Comparison of ENCODE assay signal across 16 cellular contexts in genomic region chr12:124637586-124637985, GRCh38.
DNase-seq lines count a peak whose midpoint lies in the region; ATAC-seq and TF ChIP-seq lines count a peak whose summit lies in the region.
"Had no signal": no experiment of that assay in that cellular context is flagged by ENCODE, and none has a peak within 500 bp of the region (broad histone marks: within the 10 kb centered on the region; RNA-seq: fewer than 3 reads in every experiment).

No MANE protein-coding gene starts in this region.

- peaks cover 6% of the 10 kb centered on the region; the same call in 1 of the 2 replicates for H3K9me1 ChIP-seq in IMR-90 (ENCODE audit: insufficient read depth, low read length)

- peaks cover 13% of the 10 kb centered on the region for H3K4me1 ChIP-seq in IMR-90 (ENCODE audit: control insufficient read depth, insufficient read depth, low read length)
- peaks cover 0 to 5% of the 10 kb centered on the region in 2 donors for H3K4me1 ChIP-seq in adrenal gland (replicated peaks in 1 of 2)
- peaks cover 25% of the 10 kb centered on the region for H3K4me1 ChIP-seq in suprapubic skin

- no peak overlapping the region for H3K4ac ChIP-seq in IMR-90 (ENCODE audit: low read depth, low read length)

- H3K18ac ChIP-seq in IMR-90 (ENCODE audit: low read depth, low read length), result no peak overlapping the region

- no peak overlapping the region for H2AK9ac ChIP-seq in IMR-90 (replicated peaks; ENCODE audit: low read depth, low read length, poor library complexity)

- no peak for TF ChIP-seq RAD21 in IMR-90 (IDR thresholded peaks at IDR 0.05; ENCODE audit: low read length)

- H3K9me3 ChIP-seq in IMR-90 (ENCODE audit: control insufficient read depth, insufficient read depth, low read length) (peaks cover 17% of the 10 kb centered on the region; the same call in 1 of the 2 replicates), adrenal gland (replicated peaks in 1 of 3) (no peaks in the 10 kb centered on the region), suprapubic skin (no peaks in the 10 kb centered on the region)
- H3K9me3 ChIP-seq: esophagus muscularis mucosa, lower lobe of right lung had no signal

- no peak overlapping the region for H2BK15ac ChIP-seq in IMR-90 (ENCODE audit: low read depth, low read length)

- no peak for TF ChIP-seq POLR2A in IMR-90 (IDR thresholded peaks at IDR 0.05; ENCODE audit: low read depth, low read length)
- TF ChIP-seq POLR2A in adrenal gland (IDR thresholded peaks at IDR 0.05), result no peak
- TF ChIP-seq POLR2A in suprapubic skin (IDR thresholded peaks at IDR 0.05), result no peak

- 77% methylated on average over 4 of the region's 12 CpGs; no CpG with 5 or more reads in 1 of the 2 experiments for WGBS in IMR-90 (ENCODE audit: extremely low coverage in 2 of 2, insufficient read length in 1 of 2), 2 experiments
- 42 to 58% (median 46%) methylated on average over 3 to 12 of the region's 12 CpGs for WGBS in adrenal gland, 4 donors
- WGBS in suprapubic skin, result 43% methylated on average over 12 of the region's 12 CpGs

- H2AK5ac ChIP-seq in IMR-90 (ENCODE audit: low read depth, low read length), result 0 out of 2 replicates have a peak overlapping the region, but pooled peaks have one; percentile 86

- H3K36me3 ChIP-seq in IMR-90 (ENCODE audit: control insufficient read depth, insufficient read depth, low read length) (no peaks in the 10 kb centered on the region), adrenal gland (replicated peaks in 1 of 2) (no peaks in the 10 kb centered on the region), suprapubic skin (no peaks in the 10 kb centered on the region)
- H3K36me3 ChIP-seq: esophagus muscularis mucosa, lower lobe of right lung had no signal

- no peak overlapping the region for H4K91ac ChIP-seq in IMR-90 (ENCODE audit: insufficient read depth, low read depth, low read length)

- ATAC-seq in IMR-90 (ENCODE audit: low read depth) (no peak), GM21381 (IDR thresholded peaks at IDR 0.05; ENCODE audit: unreplicated experiment) (no peak)
- ATAC-seq: lower lobe of right lung had no signal

- BruUV-seq in IMR-90 (replicated peaks; lab: Mats Ljungman, UMichigan), result no TSS peak

- H4K8ac ChIP-seq in IMR-90 (ENCODE audit: low read depth in 2 of 2, low read length in 2 of 2), result no peak overlapping the region

- in situ Hi-C loops in IMR-90 (cut with MboI; ENCODE audit: low sequenced_read_pairs), result no loop called here

- no peak overlapping the region for H3K23ac ChIP-seq in IMR-90 (ENCODE audit: low read depth, low read length)

- TF ChIP-seq EP300 in suprapubic skin (IDR thresholded peaks at IDR 0.05), result no peak

- H3K4me2 ChIP-seq in IMR-90 (ENCODE audit: low read depth, low read length), result no peak overlapping the region

- H2BK20ac ChIP-seq in IMR-90 (ENCODE audit: low read depth, low read length), result no peak overlapping the region

- no peak for TF ChIP-seq CTCF in IMR-90 (conservative IDR thresholded peaks at IDR 0.05; ENCODE audit: low read depth, low read length)
- no peak for TF ChIP-seq CTCF in adrenal gland (IDR thresholded peaks at IDR 0.05)
- TF ChIP-seq CTCF in suprapubic skin (IDR thresholded peaks at IDR 0.05), result no peak

- CTCF ChIA-PET in IMR-90 (lab: Yijun Ruan, JAX), result no interaction called here

- no peak overlapping the region for H2AFZ ChIP-seq in IMR-90 (replicated peaks; ENCODE audit: low read length, poor library complexity)

- dilution Hi-C loops in IMR-90 (cut with HindIII; ENCODE audit: low sequenced_read_pairs, unreplicated experiment), result no loop called here

- no peak overlapping the region for H2BK5ac ChIP-seq in IMR-90 (ENCODE audit: low read depth, low read length, poor library complexity, severe bottlenecking)

- H3K79me1 ChIP-seq in IMR-90 (ENCODE audit: low read depth in 1 of 2, low read length in 2 of 2), result no peaks in the 10 kb centered on the region

- H3K4me3 ChIP-seq in IMR-90 (ENCODE audit: insufficient read depth, low read depth, low read length) (no peak overlapping the region), adrenal gland (no peak overlapping the region), suprapubic skin (no peak overlapping the region)
- H3K4me3 ChIP-seq: esophagus muscularis mucosa, lower lobe of right lung had no signal

- DNase-seq in IMR-90 (no peak), adrenal gland (peak in 6 of 7 donors; percentile 45 to 62 (median 51)), kidney tubule cell (ENCODE audit: low spot score) (peak; percentile 28), suprapubic skin (ENCODE audit: low spot score in 2 of 2) (no peak), NCI-H510A treated with DMSO at 0.1 percent for 48 hours (lab: John Stamatoyannopoulos, UW) (no peak), KG1 (lab: John Stamatoyannopoulos, UW) (no peak)
- DNase-seq: activated CD4-positive, alpha-beta T cell treated with anti-CD3 and anti-CD28 coated beads, Interleukin-2, amount 50 U/mL, for 48 hours; activated T-cell treated with anti-CD3 and anti-CD28 coated beads, Interleukin-2, amount 50 U/mL, for 1 hour; lower lobe of right lung; naive B cell; NCI-H1436; NCI-H226; SHP77; stimulated activated CD4-positive, alpha-beta T cell treated with anti-CD3 and anti-CD28 coated beads, Interleukin-2, amount 100 ng/mL, for 48 hours had no signal

- intact Hi-C loops in IMR-90 (cut with micrococcal nuclease) (no loop called here), adrenal gland (cut with DNase I) (no loop called here)

- H4K5ac ChIP-seq in IMR-90 (ENCODE audit: low read depth, low read length), result no peak overlapping the region

- H3K9ac ChIP-seq in IMR-90 (ENCODE audit: low read depth, low read length), result no peak overlapping the region

- H3K27ac ChIP-seq in IMR-90 (ENCODE audit: insufficient read depth, low read length) (no peak overlapping the region), adrenal gland (no peak overlapping the region), suprapubic skin (peak overlapping the region; percentile 25)
- H3K27ac ChIP-seq: esophagus muscularis mucosa, lower lobe of right lung had no signal

- no peak overlapping the region for H2BK120ac ChIP-seq in IMR-90 (ENCODE audit: low read depth, low read length)

- no peak overlapping the region for H3K14ac ChIP-seq in IMR-90 (replicated peaks; ENCODE audit: low read depth, low read length)

- no peaks in the 10 kb centered on the region for H3K27me3 ChIP-seq in IMR-90 (ENCODE audit: control insufficient read depth, insufficient read depth, low read length)
- no peaks in the 10 kb centered on the region for H3K27me3 ChIP-seq in adrenal gland
- H3K27me3 ChIP-seq in suprapubic skin, result no peaks in the 10 kb centered on the region
- H3K27me3 ChIP-seq: esophagus muscularis mucosa had no signal

- POLR2A ChIA-PET in IMR-90 (lab: Charles Lee; ENCODE audit: unreplicated experiment), result no interaction called here

- no peaks in the 10 kb centered on the region for H4K20me1 ChIP-seq in IMR-90 (ENCODE audit: insufficient read depth, low read length)

- no peak overlapping the region for H3K56ac ChIP-seq in IMR-90 (ENCODE audit: extremely low read depth, insufficient read depth, low read length)

TF ChIP-seq in IMR-90, 13 proteins besides CTCF, POLR2A, EP300 and RAD21:
- TF ChIP-seq RCOR1 (IDR thresholded peaks at IDR 0.05; ENCODE audit: insufficient replicate concordance, low read length), result no peak
- TF ChIP-seq, protein P1, sequence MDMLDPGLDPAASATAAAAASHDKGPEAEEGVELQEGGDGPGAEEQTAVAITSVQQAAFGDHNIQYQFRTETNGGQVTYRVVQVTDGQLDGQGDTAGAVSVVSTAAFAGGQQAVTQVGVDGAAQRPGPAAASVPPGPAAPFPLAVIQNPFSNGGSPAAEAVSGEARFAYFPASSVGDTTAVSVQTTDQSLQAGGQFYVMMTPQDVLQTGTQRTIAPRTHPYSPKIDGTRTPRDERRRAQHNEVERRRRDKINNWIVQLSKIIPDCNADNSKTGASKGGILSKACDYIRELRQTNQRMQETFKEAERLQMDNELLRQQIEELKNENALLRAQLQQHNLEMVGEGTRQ (IDR thresholded peaks at IDR 0.05; ENCODE audit: low read depth, low read length), result no peak
- no peak for TF ChIP-seq RFX5 (IDR thresholded peaks at IDR 0.05; ENCODE audit: low read depth, low read length)
- no peak for TF ChIP-seq BHLHE40 (IDR thresholded peaks at IDR 0.05; ENCODE audit: low read depth, low read length)
- TF ChIP-seq MXI1 (IDR thresholded peaks at IDR 0.05; ENCODE audit: borderline replicate concordance, low read depth, low read length), result no peak
- TF ChIP-seq MAZ (IDR thresholded peaks at IDR 0.05; ENCODE audit: borderline replicate concordance, low read depth, low read length), result no peak
- no peak for TF ChIP-seq FOS (IDR thresholded peaks at IDR 0.05; ENCODE audit: low read depth, low read length)
- TF ChIP-seq CEBPB (IDR thresholded peaks at IDR 0.05; ENCODE audit: low read depth, low read length), result no peak
- TF ChIP-seq, protein P2, sequence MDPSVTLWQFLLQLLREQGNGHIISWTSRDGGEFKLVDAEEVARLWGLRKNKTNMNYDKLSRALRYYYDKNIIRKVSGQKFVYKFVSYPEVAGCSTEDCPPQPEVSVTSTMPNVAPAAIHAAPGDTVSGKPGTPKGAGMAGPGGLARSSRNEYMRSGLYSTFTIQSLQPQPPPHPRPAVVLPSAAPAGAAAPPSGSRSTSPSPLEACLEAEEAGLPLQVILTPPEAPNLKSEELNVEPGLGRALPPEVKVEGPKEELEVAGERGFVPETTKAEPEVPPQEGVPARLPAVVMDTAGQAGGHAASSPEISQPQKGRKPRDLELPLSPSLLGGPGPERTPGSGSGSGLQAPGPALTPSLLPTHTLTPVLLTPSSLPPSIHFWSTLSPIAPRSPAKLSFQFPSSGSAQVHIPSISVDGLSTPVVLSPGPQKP (IDR thresholded peaks at IDR 0.05; ENCODE audit: borderline replicate concordance, low read depth, low read length), result no peak
- TF ChIP-seq SMC3 (IDR thresholded peaks at IDR 0.05; ENCODE audit: low read depth, low read length), result no peak
- TF ChIP-seq NFE2L2 (IDR thresholded peaks at IDR 0.05; ENCODE audit: low read depth, low read length), result no peak
- no peak for TF ChIP-seq MAFK (IDR thresholded peaks at IDR 0.05; ENCODE audit: low read depth, low read length)
- no peak for TF ChIP-seq CHD1 (IDR thresholded peaks at IDR 0.05; ENCODE audit: low read depth, low read length)

Comparison
In these comparisons a context has a peak if more than half of its experiments do, and no peak if none do; other contexts are left out.
1. DNase-seq: peak in adrenal gland (6 of 7) and kidney tubule cell (single experiment); none in IMR-90 (single experiment), suprapubic skin (0 of 2), NCI-H510A treated with DMSO at 0.1 percent for 48 hours (single experiment) and KG1 (single experiment).